1 cellular context compared by ENCODE assay signal in genomic region chr1:231600461-231600976, GRCh38.
TF ChIP-seq lines count a peak whose summit lies in the region.

No MANE protein-coding gene starts in this region.

TF ChIP-seq in HEK293, 187 proteins besides CTCF, POLR2A, EP300 and RAD21 (continued from another document):
- TF ChIP-seq ZBTB26 (tag by site-specific recombination; optimal IDR thresholded peaks at IDR 0.05) = no peak
- TF ChIP-seq PRDM10 (tag by site-specific recombination; IDR thresholded peaks at IDR 0.05) = peak; percentile 90
- peak; percentile 35; the same call in 1 of the 2 replicates for TF ChIP-seq IKZF3 (tag by site-specific recombination; IDR thresholded peaks at IDR 0.05)
